Comparison of ENCODE assay signal across 8 cellular contexts in the genomic region with DNA sequence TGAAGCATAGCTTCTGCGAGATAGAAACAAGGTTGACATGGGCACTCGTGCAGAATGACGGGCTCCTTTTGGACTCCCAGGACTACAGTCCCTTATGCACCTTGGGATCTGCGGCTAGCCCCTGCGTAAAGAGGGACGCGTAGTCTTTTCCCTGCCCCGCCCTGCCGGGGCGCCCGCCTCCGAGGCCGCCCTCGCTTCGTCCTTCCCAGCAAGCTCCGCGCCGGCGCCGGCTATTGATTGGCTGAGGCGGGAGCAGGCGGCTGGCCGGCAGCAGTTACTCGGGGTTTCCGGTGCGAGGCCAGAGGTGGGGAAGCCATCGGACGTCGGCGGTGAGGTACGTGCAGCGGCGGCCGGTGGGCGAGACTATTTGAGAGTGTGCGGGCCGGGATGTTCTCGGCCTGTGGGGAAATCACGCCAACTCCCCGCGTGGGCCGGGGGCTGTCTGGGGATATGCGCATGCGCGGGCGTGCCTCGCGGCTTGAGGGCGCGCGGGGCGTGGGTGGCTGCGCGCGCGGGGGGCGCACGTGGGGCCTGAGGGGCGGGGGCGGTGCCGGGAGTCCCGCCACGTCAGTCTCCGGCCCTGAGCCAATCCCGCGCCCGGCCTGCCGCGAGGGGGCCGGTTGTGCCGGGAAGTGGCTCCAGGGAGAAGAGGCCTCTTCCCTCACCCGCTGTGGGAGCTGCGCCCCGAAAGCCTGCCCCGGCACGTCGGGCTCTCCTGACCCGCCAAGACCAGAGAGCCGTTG. TPM values are rescaled to one million over a fixed set of nuclear protein-coding genes. Genes with fewer than 3 reads are reported as not detected.
A peak's percentile ranks its signal among the peaks of the same experiment; 100 is the strongest.
DNase-seq lines count a peak whose midpoint lies in the region; ATAC-seq and TF ChIP-seq lines count a peak whose summit lies in the region.

TXLNA (plus strand) TSS at position 233 of the 743 bp plus-strand sequence. CDS start 671 bp downstream, outside the sequence.

- H3K36me3 Mint-ChIP-seq in HFFc6 (ENCODE audit: low read depth): peaks cover 33% of the 10 kb centered on the region
- H3K36me3 Mint-ChIP-seq in activated naive CD4-positive, alpha-beta T cell treated with anti-CD3 and anti-CD28 coated beads, Interleukin-2, amount 50 U/mL, for 24 hours: peaks cover 24% of the 10 kb centered on the region
- peaks cover 19% of the 10 kb centered on the region for H3K36me3 Mint-ChIP-seq in osteocyte (ENCODE audit: unreplicated experiment)

- H3K27me3 Mint-ChIP-seq in HFFc6 (ENCODE audit: insufficient read depth): peaks cover 10% of the 10 kb centered on the region
- H3K27me3 Mint-ChIP-seq in activated naive CD4-positive, alpha-beta T cell treated with anti-CD3 and anti-CD28 coated beads, Interleukin-2, amount 50 U/mL, for 24 hours: no peaks in the 10 kb centered on the region
- H3K27me3 Mint-ChIP-seq in osteocyte (ENCODE audit: unreplicated experiment): no peaks in the 10 kb centered on the region

- ATAC-seq in SK-N-SH treated with all-trans-retinoic acid at 6 μM for 48 hours (peak; percentile 90), thoracic aorta (ENCODE audit: insufficient number of reproducible peaks, low FRiP score, low read depth) (peak; percentile 85)

- no peaks in the 10 kb centered on the region for H3K9me3 ChIP-seq in thoracic aorta

- H3K9me3 Mint-ChIP-seq in HFFc6 (no peaks in the 10 kb centered on the region), osteocyte (ENCODE audit: unreplicated experiment) (no peaks in the 10 kb centered on the region)
- no peaks in the 10 kb centered on the region for H3K9me3 Mint-ChIP-seq in activated naive CD4-positive, alpha-beta T cell treated with anti-CD3 and anti-CD28 coated beads, Interleukin-2, amount 50 U/mL, for 24 hours

- H3K4me1 ChIP-seq in thoracic aorta (ENCODE audit: control insufficient read depth in 1 of 2, low read depth in 2 of 2): peaks cover 20 to 49% of the 10 kb centered on the region in 2 donors

- H3K36me3 ChIP-seq in thoracic aorta: peaks cover 9% of the 10 kb centered on the region

- no peaks in the 10 kb centered on the region for H3K27me3 ChIP-seq in thoracic aorta (replicated peaks; ENCODE audit: insufficient read depth)

- H3K27ac ChIP-seq in thoracic aorta: peak within 1 kb of the TSS; percentile 92 to 94

- TF ChIP-seq CTCF in HFFc6 (IDR thresholded peaks at IDR 0.05) (peak; percentile 56), osteocyte (IDR thresholded peaks at IDR 0.05) (no peak), thoracic aorta (IDR thresholded peaks at IDR 0.05) (no peak)

- peak within 1 kb of the TSS; percentile 82 for H3K4me3 ChIP-seq in thoracic aorta

- H3K4me3 Mint-ChIP-seq in HFFc6: peak within 1 kb of the TSS; percentile 97
- peak within 1 kb of the TSS; percentile 97 for H3K4me3 Mint-ChIP-seq in activated naive CD4-positive, alpha-beta T cell treated with anti-CD3 and anti-CD28 coated beads, Interleukin-2, amount 50 U/mL, for 24 hours
- peak within 1 kb of the TSS; percentile 89 for H3K4me3 Mint-ChIP-seq in osteocyte (ENCODE audit: unreplicated experiment)

- H3K27ac Mint-ChIP-seq in HFFc6 (peak within 1 kb of the TSS; percentile 95), osteocyte (ENCODE audit: unreplicated experiment) (peak within 1 kb of the TSS; percentile 98)
- peak within 1 kb of the TSS; percentile 99 for H3K27ac Mint-ChIP-seq in activated naive CD4-positive, alpha-beta T cell treated with anti-CD3 and anti-CD28 coated beads, Interleukin-2, amount 50 U/mL, for 24 hours

- H3K4me1 Mint-ChIP-seq in HFFc6 (ENCODE audit: low read depth) (peaks cover 43% of the 10 kb centered on the region), osteocyte (ENCODE audit: unreplicated experiment) (peaks cover 38% of the 10 kb centered on the region)
- peaks cover 49% of the 10 kb centered on the region for H3K4me1 Mint-ChIP-seq in activated naive CD4-positive, alpha-beta T cell treated with anti-CD3 and anti-CD28 coated beads, Interleukin-2, amount 50 U/mL, for 24 hours

- peak; percentile 82 for DNase-seq in GM04504 (ENCODE audit: low read depth)
- DNase-seq in HFFc6: peak; percentile 89
- DNase-seq in NCI-H1048 (lab: John Stamatoyannopoulos, UW): peak; percentile 78
- no peak for DNase-seq in glomerular endothelial cell (ENCODE audit: extremely low read depth, low read depth, low spot score)
- DNase-seq in osteocyte (ENCODE audit: extremely low spot score, unreplicated experiment): peak; percentile 97
- peak; percentile 88 for DNase-seq in thoracic aorta (ENCODE audit: low spot score)

TF ChIP-seq in SK-N-SH treated with all-trans-retinoic acid at 6 μM for 48 hours, 23 proteins besides CTCF, POLR2A, EP300 and RAD21 (continues in another document):
- TF ChIP-seq SNAI2 (CRISPR knock-in tag; IDR thresholded peaks at IDR 0.05) (0 out of 2 replicates have a peak, but pooled peaks have one; percentile 61), GLIS3 (CRISPR knock-in tag; IDR thresholded peaks at IDR 0.05) (no peak), RARB (CRISPR knock-in tag; IDR thresholded peaks at IDR 0.05) (0 out of 2 replicates have a peak, but pooled peaks have one; percentile 37), ZNF70 (CRISPR knock-in tag; IDR thresholded peaks at IDR 0.05) (no peak), ZNF8 (CRISPR knock-in tag; IDR thresholded peaks at IDR 0.05) (no peak; the same call in 1 of the 2 replicates), CSDC2 (CRISPR knock-in tag; IDR thresholded peaks at IDR 0.05) (no peak), ARNTL (CRISPR knock-in tag; IDR thresholded peaks at IDR 0.05; ENCODE audit: borderline replicate concordance, low read depth) (no peak), ISL1 (CRISPR knock-in tag; IDR thresholded peaks at IDR 0.05) (peak; percentile 27; the same call in 1 of the 2 replicates), ZFP30 (CRISPR knock-in tag; IDR thresholded peaks at IDR 0.05) (no peak), TCF4 (CRISPR knock-in tag; IDR thresholded peaks at IDR 0.05; ENCODE audit: borderline replicate concordance) (no peak), ZFP3 (CRISPR knock-in tag; IDR thresholded peaks at IDR 0.05) (peak; percentile 65; the same call in 1 of the 2 replicates), BACH2 (CRISPR knock-in tag; IDR thresholded peaks at IDR 0.05; ENCODE audit: borderline replicate concordance) (no peak), ESRRG (CRISPR knock-in tag; IDR thresholded peaks at IDR 0.05) (no peak), ZC3H10 (CRISPR knock-in tag; IDR thresholded peaks at IDR 0.05) (no peak)
- TF ChIP-seq, protein P1, sequence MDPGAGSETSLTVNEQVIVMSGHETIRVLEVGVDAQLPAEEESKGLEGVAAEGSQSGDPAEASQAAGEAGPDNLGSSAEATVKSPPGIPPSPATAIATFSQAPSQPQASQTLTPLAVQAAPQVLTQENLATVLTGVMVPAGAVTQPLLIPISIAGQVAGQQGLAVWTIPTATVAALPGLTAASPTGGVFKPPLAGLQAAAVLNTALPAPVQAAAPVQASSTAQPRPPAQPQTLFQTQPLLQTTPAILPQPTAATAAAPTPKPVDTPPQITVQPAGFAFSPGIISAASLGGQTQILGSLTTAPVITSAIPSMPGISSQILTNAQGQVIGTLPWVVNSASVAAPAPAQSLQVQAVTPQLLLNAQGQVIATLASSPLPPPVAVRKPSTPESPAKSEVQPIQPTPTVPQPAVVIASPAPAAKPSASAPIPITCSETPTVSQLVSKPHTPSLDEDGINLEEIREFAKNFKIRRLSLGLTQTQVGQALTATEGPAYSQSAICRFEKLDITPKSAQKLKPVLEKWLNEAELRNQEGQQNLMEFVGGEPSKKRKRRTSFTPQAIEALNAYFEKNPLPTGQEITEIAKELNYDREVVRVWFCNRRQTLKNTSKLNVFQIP (CRISPR knock-in tag; IDR thresholded peaks at IDR 0.05; ENCODE audit: borderline replicate concordance, low read depth): no peak
- TF ChIP-seq, protein P2, sequence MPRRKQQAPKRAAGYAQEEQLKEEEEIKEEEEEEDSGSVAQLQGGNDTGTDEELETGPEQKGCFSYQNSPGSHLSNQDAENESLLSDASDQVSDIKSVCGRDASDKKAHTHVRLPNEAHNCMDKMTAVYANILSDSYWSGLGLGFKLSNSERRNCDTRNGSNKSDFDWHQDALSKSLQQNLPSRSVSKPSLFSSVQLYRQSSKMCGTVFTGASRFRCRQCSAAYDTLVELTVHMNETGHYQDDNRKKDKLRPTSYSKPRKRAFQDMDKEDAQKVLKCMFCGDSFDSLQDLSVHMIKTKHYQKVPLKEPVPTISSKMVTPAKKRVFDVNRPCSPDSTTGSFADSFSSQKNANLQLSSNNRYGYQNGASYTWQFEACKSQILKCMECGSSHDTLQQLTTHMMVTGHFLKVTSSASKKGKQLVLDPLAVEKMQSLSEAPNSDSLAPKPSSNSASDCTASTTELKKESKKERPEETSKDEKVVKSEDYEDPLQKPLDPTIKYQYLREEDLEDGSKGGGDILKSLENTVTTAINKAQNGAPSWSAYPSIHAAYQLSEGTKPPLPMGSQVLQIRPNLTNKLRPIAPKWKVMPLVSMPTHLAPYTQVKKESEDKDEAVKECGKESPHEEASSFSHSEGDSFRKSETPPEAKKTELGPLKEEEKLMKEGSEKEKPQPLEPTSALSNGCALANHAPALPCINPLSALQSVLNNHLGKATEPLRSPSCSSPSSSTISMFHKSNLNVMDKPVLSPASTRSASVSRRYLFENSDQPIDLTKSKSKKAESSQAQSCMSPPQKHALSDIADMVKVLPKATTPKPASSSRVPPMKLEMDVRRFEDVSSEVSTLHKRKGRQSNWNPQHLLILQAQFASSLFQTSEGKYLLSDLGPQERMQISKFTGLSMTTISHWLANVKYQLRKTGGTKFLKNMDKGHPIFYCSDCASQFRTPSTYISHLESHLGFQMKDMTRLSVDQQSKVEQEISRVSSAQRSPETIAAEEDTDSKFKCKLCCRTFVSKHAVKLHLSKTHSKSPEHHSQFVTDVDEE (CRISPR knock-in tag; IDR thresholded peaks at IDR 0.05): peak; percentile 78
- TF ChIP-seq, protein P3, sequence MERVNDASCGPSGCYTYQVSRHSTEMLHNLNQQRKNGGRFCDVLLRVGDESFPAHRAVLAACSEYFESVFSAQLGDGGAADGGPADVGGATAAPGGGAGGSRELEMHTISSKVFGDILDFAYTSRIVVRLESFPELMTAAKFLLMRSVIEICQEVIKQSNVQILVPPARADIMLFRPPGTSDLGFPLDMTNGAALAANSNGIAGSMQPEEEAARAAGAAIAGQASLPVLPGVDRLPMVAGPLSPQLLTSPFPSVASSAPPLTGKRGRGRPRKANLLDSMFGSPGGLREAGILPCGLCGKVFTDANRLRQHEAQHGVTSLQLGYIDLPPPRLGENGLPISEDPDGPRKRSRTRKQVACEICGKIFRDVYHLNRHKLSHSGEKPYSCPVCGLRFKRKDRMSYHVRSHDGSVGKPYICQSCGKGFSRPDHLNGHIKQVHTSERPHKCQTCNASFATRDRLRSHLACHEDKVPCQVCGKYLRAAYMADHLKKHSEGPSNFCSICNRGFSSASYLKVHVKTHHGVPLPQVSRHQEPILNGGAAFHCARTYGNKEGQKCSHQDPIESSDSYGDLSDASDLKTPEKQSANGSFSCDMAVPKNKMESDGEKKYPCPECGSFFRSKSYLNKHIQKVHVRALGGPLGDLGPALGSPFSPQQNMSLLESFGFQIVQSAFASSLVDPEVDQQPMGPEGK (CRISPR knock-in tag; IDR thresholded peaks at IDR 0.05; ENCODE audit: borderline replicate concordance): no peak

RNA-seq across cellular contexts. Expression of gene TXLNA, which starts in this region (rescaled TPM):
- total RNA-seq in HFFc6 (2021; fragmentation: NEBNext Ultra II Directional; extraction: Animal tissue kit (Norgen Biotek cat#: 25700)): 10 to 100 TPM; 89.4 to 95.2 (median 93.0) TPM
- total RNA-seq in glomerular endothelial cell (72.3 and 74.8 TPM in 2 replicates), osteocyte (77.3 and 77.8 TPM in 2 replicates), thoracic aorta (10 to 100 TPM; 57.5 to 89.5 TPM)
